In the genomic region with DNA sequence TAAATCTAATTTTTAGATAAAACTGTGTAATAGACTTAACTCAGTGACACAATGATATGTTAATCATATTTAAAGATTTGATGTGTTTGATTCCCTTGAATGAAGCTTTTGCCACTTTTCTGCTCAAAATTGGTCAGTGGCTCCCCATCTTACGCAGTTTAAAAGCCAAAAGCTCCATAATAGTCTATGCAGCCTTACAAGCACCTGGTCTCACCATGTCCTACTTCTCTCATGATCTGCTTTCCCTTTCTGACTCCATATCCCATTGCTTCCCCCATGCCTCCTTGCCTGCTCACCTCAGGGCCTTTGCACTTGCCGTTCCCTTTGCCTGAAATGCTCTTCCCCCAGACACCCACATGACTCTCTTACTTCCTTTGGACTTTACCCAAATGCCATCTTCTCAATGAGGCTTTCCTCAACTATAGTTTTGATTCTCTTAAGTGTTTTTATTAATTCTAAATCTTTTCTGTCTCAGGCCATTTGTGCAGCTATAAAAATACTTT, we compare ENCODE assay signal across 17 cellular contexts. TPM values are rescaled to one million over a fixed set of nuclear protein-coding genes. Genes with fewer than 3 reads are reported as not detected.
DNase-seq lines count a peak whose midpoint lies in the region; ATAC-seq and TF ChIP-seq lines count a peak whose summit lies in the region.
"Had no signal": no experiment of that assay in that cellular context is flagged by ENCODE, and none has a peak within 500 bp of the region (broad histone marks: within the 10 kb centered on the region; RNA-seq: fewer than 3 reads in every experiment).

No MANE protein-coding gene starts in this region.

- CTCF ChIA-PET in activated B cell treated with CpG ODN at 0.5 μM for 24 hours (lab: Charles Lee) = no interaction called here

- H3K4me3 Mint-ChIP-seq in activated naive CD8-positive, alpha-beta T cell = peak overlapping the region; percentile 87
- H3K4me3 Mint-ChIP-seq in activated naive CD8-positive, alpha-beta T cell treated with anti-CD3 and anti-CD28 coated beads, Interleukin-2, amount 50 U/mL, for 24 hours = no peak overlapping the region
- H3K4me3 Mint-ChIP-seq in activated B cell treated with CpG ODN at 0.5 μM for 24 hours (peak overlapping the region; percentile 24), mesothelial cell of epicardium (peak overlapping the region; percentile 87)
- H3K4me3 Mint-ChIP-seq in stimulated activated naive B cell treated with anti-CD40 and anti-IgM and Interleukin-4, amounts not matched to agents 10 μg/mL and 1 μg/mL and 100 μg/mL, for 72 hours = peak overlapping the region; percentile 77 to 97

- no peak for DNase-seq in activated naive CD8-positive, alpha-beta T cell treated with anti-CD3 and anti-CD28 coated beads, Interleukin-2, amount 50 U/mL, for 24 hours
- no peak for DNase-seq in activated B cell treated with CpG ODN at 0.5 μM for 24 hours
- no peak for DNase-seq in mesothelial cell of epicardium (ENCODE audit: low spot score in 2 of 2, unreplicated experiment in 2 of 2)
- DNase-seq in stimulated activated naive B cell treated with anti-CD40 and anti-IgM and Interleukin-4, amounts not matched to agents 10 μg/mL and 1 μg/mL and 100 μg/mL, for 72 hours = no peak
- DNase-seq in stimulated activated CD4-positive, alpha-beta T cell treated with anti-CD3 and anti-CD28 coated beads, Interleukin-4, amount 100 ng/mL, for 1 hour = no peak
- DNase-seq: activated CD4-positive, alpha-beta memory T cell treated with anti-CD3 and anti-CD28 coated beads, Interleukin-2, amount 10 ng/mL, durations not matched to agents 7 days and 5 days; activated T-cell treated with anti-CD3 and anti-CD28 coated beads, Interleukin-2, amount 50 U/mL, for 24 hours; cortex of kidney; GF-D8; islet precursor cell; Kasumi-1; stimulated activated CD4-positive, alpha-beta T cell treated with anti-CD3 and anti-CD28 coated beads, Interleukin-12 subunit alpha, Interleukin-12 subunit beta, amount 100 ng/mL, for 4 hours had no signal

- no peaks in the 10 kb centered on the region for H3K36me3 Mint-ChIP-seq in activated naive CD8-positive, alpha-beta T cell
- H3K36me3 Mint-ChIP-seq in activated naive CD8-positive, alpha-beta T cell treated with anti-CD3 and anti-CD28 coated beads, Interleukin-2, amount 50 U/mL, for 24 hours (ENCODE audit: low read depth) = no peaks in the 10 kb centered on the region
- H3K36me3 Mint-ChIP-seq in activated B cell treated with CpG ODN at 0.5 μM for 24 hours (ENCODE audit: low read depth) (no peaks in the 10 kb centered on the region), mesothelial cell of epicardium (peaks cover 2% of the 10 kb centered on the region)
- H3K36me3 Mint-ChIP-seq in stimulated activated naive B cell treated with anti-CD40 and anti-IgM and Interleukin-4, amounts not matched to agents 10 μg/mL and 1 μg/mL and 100 μg/mL, for 72 hours = peaks cover 14% of the 10 kb centered on the region in 2 donors

- ATAC-seq in activated naive CD8-positive, alpha-beta T cell treated with anti-CD3 and anti-CD28 coated beads, Interleukin-2, amount 50 U/mL, for 24 hours = no peak
- no peak for ATAC-seq in activated B cell treated with CpG ODN at 0.5 μM for 24 hours (ENCODE audit: low read depth)
- ATAC-seq in stimulated activated naive B cell treated with anti-CD40 and anti-IgM and Interleukin-4, amounts not matched to agents 10 μg/mL and 1 μg/mL and 100 μg/mL, for 72 hours (replicated peaks) = no peak
- no peak for ATAC-seq in GM21576 (IDR thresholded peaks at IDR 0.05; ENCODE audit: unreplicated experiment)
- no peak for ATAC-seq in GM18873 (IDR thresholded peaks at IDR 0.05; ENCODE audit: low FRiP score, unreplicated experiment)
- ATAC-seq: Right ventricle myocardium inferior had no signal

- H3K9me3 Mint-ChIP-seq in activated naive CD8-positive, alpha-beta T cell (ENCODE audit: low read depth) = no peaks in the 10 kb centered on the region
- no peaks in the 10 kb centered on the region for H3K9me3 Mint-ChIP-seq in activated naive CD8-positive, alpha-beta T cell treated with anti-CD3 and anti-CD28 coated beads, Interleukin-2, amount 50 U/mL, for 24 hours
- H3K9me3 Mint-ChIP-seq in activated B cell treated with CpG ODN at 0.5 μM for 24 hours = no peaks in the 10 kb centered on the region
- H3K9me3 Mint-ChIP-seq in mesothelial cell of epicardium = no peaks in the 10 kb centered on the region
- peaks cover 2 to 3% of the 10 kb centered on the region in 2 donors for H3K9me3 Mint-ChIP-seq in stimulated activated naive B cell treated with anti-CD40 and anti-IgM and Interleukin-4, amounts not matched to agents 10 μg/mL and 1 μg/mL and 100 μg/mL, for 72 hours
- H3K9me3 Mint-ChIP-seq: activated CD4-positive, alpha-beta memory T cell treated with anti-CD3 and anti-CD28 coated beads, Interleukin-2, amount 10 ng/mL, durations not matched to agents 7 days and 5 days; activated naive CD4-positive, alpha-beta T cell treated with anti-CD3 and anti-CD28 coated beads, Interleukin-2, amount 50 U/mL, for 24 hours; activated T-cell treated with anti-CD3 and anti-CD28 coated beads, Interleukin-2, amount 50 U/mL, for 24 hours had no signal

- intact Hi-C loops in activated B cell treated with CpG ODN at 0.5 μM for 24 hours (cut with micrococcal nuclease) = no loop called here

- H3K4me1 Mint-ChIP-seq in activated naive CD8-positive, alpha-beta T cell (ENCODE audit: low read depth) = peaks cover 10% of the 10 kb centered on the region
- peaks cover 10% of the 10 kb centered on the region for H3K4me1 Mint-ChIP-seq in activated naive CD8-positive, alpha-beta T cell treated with anti-CD3 and anti-CD28 coated beads, Interleukin-2, amount 50 U/mL, for 24 hours
- peaks cover 17% of the 10 kb centered on the region for H3K4me1 Mint-ChIP-seq in activated B cell treated with CpG ODN at 0.5 μM for 24 hours
- peaks cover 28% of the 10 kb centered on the region for H3K4me1 Mint-ChIP-seq in mesothelial cell of epicardium
- peaks cover 20 to 38% of the 10 kb centered on the region in 2 donors for H3K4me1 Mint-ChIP-seq in stimulated activated naive B cell treated with anti-CD40 and anti-IgM and Interleukin-4, amounts not matched to agents 10 μg/mL and 1 μg/mL and 100 μg/mL, for 72 hours

- POLR2A ChIA-PET in activated B cell treated with CpG ODN at 0.5 μM for 24 hours (lab: Charles Lee) = no interaction called here

- peaks cover 41% of the 10 kb centered on the region for H3K27me3 Mint-ChIP-seq in activated naive CD8-positive, alpha-beta T cell
- peaks cover 60% of the 10 kb centered on the region for H3K27me3 Mint-ChIP-seq in activated naive CD8-positive, alpha-beta T cell treated with anti-CD3 and anti-CD28 coated beads, Interleukin-2, amount 50 U/mL, for 24 hours
- H3K27me3 Mint-ChIP-seq in activated B cell treated with CpG ODN at 0.5 μM for 24 hours (peaks cover 40% of the 10 kb centered on the region), mesothelial cell of epicardium (ENCODE audit: low read depth) (no peaks in the 10 kb centered on the region)
- H3K27me3 Mint-ChIP-seq in stimulated activated naive B cell treated with anti-CD40 and anti-IgM and Interleukin-4, amounts not matched to agents 10 μg/mL and 1 μg/mL and 100 μg/mL, for 72 hours = peaks cover 15 to 34% of the 10 kb centered on the region in 2 donors

- TF ChIP-seq CTCF in activated B cell treated with CpG ODN at 0.5 μM for 24 hours (IDR thresholded peaks at IDR 0.05) = no peak
- TF ChIP-seq CTCF in mesothelial cell of epicardium (IDR thresholded peaks at IDR 0.05; ENCODE audit: unreplicated experiment) = no peak

- no peak overlapping the region for H3K27ac Mint-ChIP-seq in activated naive CD8-positive, alpha-beta T cell
- no peak overlapping the region for H3K27ac Mint-ChIP-seq in activated naive CD8-positive, alpha-beta T cell treated with anti-CD3 and anti-CD28 coated beads, Interleukin-2, amount 50 U/mL, for 24 hours
- H3K27ac Mint-ChIP-seq in activated B cell treated with CpG ODN at 0.5 μM for 24 hours (no peak overlapping the region), mesothelial cell of epicardium (no peak overlapping the region)
- H3K27ac Mint-ChIP-seq in stimulated activated naive B cell treated with anti-CD40 and anti-IgM and Interleukin-4, amounts not matched to agents 10 μg/mL and 1 μg/mL and 100 μg/mL, for 72 hours = no peak overlapping the region
- H3K27ac Mint-ChIP-seq: activated CD4-positive, alpha-beta memory T cell treated with anti-CD3 and anti-CD28 coated beads, Interleukin-2, amount 10 ng/mL, durations not matched to agents 7 days and 5 days; activated naive CD4-positive, alpha-beta T cell treated with anti-CD3 and anti-CD28 coated beads, Interleukin-2, amount 50 U/mL, for 24 hours; activated T-cell treated with anti-CD3 and anti-CD28 coated beads, Interleukin-2, amount 50 U/mL, for 24 hours had no signal

RNA-seq across cellular contexts. Expression of gene ZBTB8A, which starts 1.9 kb away (rescaled TPM):
- total RNA-seq in activated B cell treated with CpG ODN at 0.5 μM for 24 hours (0.11 and 0.24 TPM in 2 replicates), mesothelial cell of epicardium (14.8 to 16.2 TPM (median 14.9 TPM) in 3 replicates)

Comparison
In these comparisons a context has a peak if more than half of its experiments do, and no peak if none do; other contexts are left out.
1. RNA of gene ZBTB8A, which starts 1.9 kb away (total RNA-seq): 14.8 to 16.2 TPM in mesothelial cell of epicardium; 0.11 to 0.24 TPM in activated B cell treated with CpG ODN at 0.5 μM for 24 hours; every median in the first group is over 10 times any median in the second.